Comparison of ENCODE assay signal across 31 cellular contexts in genomic region chr1:103901072-103901471, GRCh38.
"Had no signal": no experiment of that assay in that cellular context is flagged by ENCODE, and none has a peak within 500 bp of the region (broad histone marks: within the 10 kb centered on the region; RNA-seq: fewer than 3 reads in every experiment).

No MANE protein-coding gene starts in this region.

- H3K4me1 Mint-ChIP-seq: activated CD4-positive, alpha-beta T cell treated with anti-CD3 and anti-CD28 coated beads, Interleukin-2, amount 10 ng/mL, durations not matched to agents 24 days and 14 days; activated naive CD8-positive, alpha-beta T cell treated with anti-CD3 and anti-CD28 coated beads for 36 hours; activated T-helper 17 cell treated with anti-CD3 and anti-CD28 coated beads, Interleukin-2, amount 50 U/mL, for 72 hours had no signal

- H3K9me3 Mint-ChIP-seq: activated CD4-positive, alpha-beta T cell treated with anti-CD3 and anti-CD28 coated beads, Interleukin-2, amount 10 ng/mL, durations not matched to agents 24 days and 14 days had no signal

- DNase-seq: activated CD4-positive, alpha-beta T cell treated with anti-CD3 and anti-CD28 coated beads, Interleukin-2, amount 10 ng/mL, durations not matched to agents 24 days and 14 days; activated CD4-positive, alpha-beta T cell treated with anti-CD3 and anti-CD28 coated beads, Interleukin-2, amount 50 U/mL, for 4 hours; activated CD8-positive, alpha-beta T cell treated with anti-CD3 and anti-CD28 coated beads for 36 hours; activated effector memory CD4-positive, alpha-beta T cell treated with anti-CD3 and anti-CD28 coated beads, Interleukin-2, amount 50 U/mL, for 16 hours; activated naive CD4-positive, alpha-beta T cell; activated naive CD4-positive, alpha-beta T cell treated with anti-CD3 and anti-CD28 coated beads, Interleukin-2, amount 50 U/mL, for 16 hours; activated naive CD8-positive, alpha-beta T cell treated with anti-CD3 and anti-CD28 coated beads for 36 hours; activated T-cell treated with anti-CD3 and anti-CD28 coated beads, Interleukin-2, amount 50 U/mL, for 1 hour; activated T-cell treated with anti-CD3 and anti-CD28 coated beads, Interleukin-2, amount 50 U/mL, for 72 hours; amniotic stem cell; aorta; brain microvascular endothelial cell; MM.1S; MV-4-11; NCI-H1092; NCI-H1436 treated with DMSO at 0.1 percent for 48 hours; NCI-H1694 treated with DMSO at 0.1 percent for 48 hours; NCI-H2029; NCI-H2171 treated with DMSO at 0.1 percent for 48 hours; NCI-H2227 treated with DMSO at 0.1 percent for 48 hours; NCI-H446; NCI-H524 treated with DMSO at 0.1 percent for 48 hours; NK-92 treated with Interleukin-12 subunit alpha and Interleukin-12 subunit beta, amount 100 ng/mL, for 24 hours; PC-9; Right ventricle myocardium superior; SJCRH30; SK-N-SH had no signal

- H3K9me3 ChIP-seq: SJCRH30, SK-N-SH had no signal

- H3K27ac Mint-ChIP-seq: activated CD4-positive, alpha-beta T cell treated with anti-CD3 and anti-CD28 coated beads, Interleukin-2, amount 10 ng/mL, durations not matched to agents 24 days and 14 days; activated CD8-positive, alpha-beta T cell treated with anti-CD3 and anti-CD28 coated beads for 36 hours; activated naive CD8-positive, alpha-beta T cell treated with anti-CD3 and anti-CD28 coated beads for 36 hours; activated T-cell treated with anti-CD3 and anti-CD28 coated beads, Interleukin-2, amount 50 U/mL, for 72 hours; activated T-helper 17 cell treated with anti-CD3 and anti-CD28 coated beads, Interleukin-2, amount 50 U/mL, for 72 hours; T-helper 1 cell treated with Interleukin-12 subunit alpha and Interleukin-12 subunit beta and Interleukin-4 antibody, amounts not matched to agents 30 μg/mL and 1 μg/mL, for 36 hours; T-helper 2 cell treated with Interferon-gamma antibody and Interleukin-4, amounts not matched to agents 5 μg/mL and 100 μg/mL, for 36 hours had no signal

- H3K27ac ChIP-seq: brain microvascular endothelial cell, KMS-11, PC-9, SJCRH30 had no signal

- H3K9ac ChIP-seq: KMS-11, SK-N-SH had no signal

- H2AFZ ChIP-seq: PC-9 had no signal

- H3K4me2 ChIP-seq: KMS-11, PC-9, SK-N-SH had no signal

- H3K36me3 ChIP-seq: brain microvascular endothelial cell, SJCRH30 had no signal

- H3K27me3 ChIP-seq: brain microvascular endothelial cell, SJCRH30 had no signal

- H3K27me3 Mint-ChIP-seq: activated CD4-positive, alpha-beta T cell treated with anti-CD3 and anti-CD28 coated beads, Interleukin-2, amount 10 ng/mL, durations not matched to agents 24 days and 14 days; activated CD8-positive, alpha-beta T cell treated with anti-CD3 and anti-CD28 coated beads for 36 hours; activated naive CD8-positive, alpha-beta T cell treated with anti-CD3 and anti-CD28 coated beads for 36 hours; activated T-helper 17 cell treated with anti-CD3 and anti-CD28 coated beads, Interleukin-2, amount 50 U/mL, for 72 hours had no signal

- H3K4me3 Mint-ChIP-seq: activated CD4-positive, alpha-beta T cell treated with anti-CD3 and anti-CD28 coated beads, Interleukin-2, amount 10 ng/mL, durations not matched to agents 24 days and 14 days; activated CD8-positive, alpha-beta T cell treated with anti-CD3 and anti-CD28 coated beads for 36 hours; activated naive CD8-positive, alpha-beta T cell treated with anti-CD3 and anti-CD28 coated beads for 36 hours; activated T-cell treated with anti-CD3 and anti-CD28 coated beads, Interleukin-2, amount 50 U/mL, for 72 hours; activated T-helper 17 cell treated with anti-CD3 and anti-CD28 coated beads, Interleukin-2, amount 50 U/mL, for 72 hours; T-helper 1 cell treated with Interleukin-12 subunit alpha and Interleukin-12 subunit beta and Interleukin-4 antibody, amounts not matched to agents 30 μg/mL and 1 μg/mL, for 36 hours; T-helper 2 cell treated with Interferon-gamma antibody and Interleukin-4, amounts not matched to agents 5 μg/mL and 100 μg/mL, for 36 hours had no signal

- H3K4me3 ChIP-seq: PC-9, SJCRH30 had no signal

- H3K4me1 ChIP-seq: SJCRH30 had no signal

- H3K36me3 Mint-ChIP-seq: activated naive CD8-positive, alpha-beta T cell treated with anti-CD3 and anti-CD28 coated beads for 36 hours had no signal

- ATAC-seq: activated CD8-positive, alpha-beta T cell treated with anti-CD3 and anti-CD28 coated beads for 36 hours; activated T-cell treated with anti-CD3 and anti-CD28 coated beads, Interleukin-2, amount 50 U/mL, for 72 hours; activated T-helper 17 cell treated with anti-CD3 and anti-CD28 coated beads, Interleukin-2, amount 50 U/mL, for 72 hours had no signal
